In the genomic region with DNA sequence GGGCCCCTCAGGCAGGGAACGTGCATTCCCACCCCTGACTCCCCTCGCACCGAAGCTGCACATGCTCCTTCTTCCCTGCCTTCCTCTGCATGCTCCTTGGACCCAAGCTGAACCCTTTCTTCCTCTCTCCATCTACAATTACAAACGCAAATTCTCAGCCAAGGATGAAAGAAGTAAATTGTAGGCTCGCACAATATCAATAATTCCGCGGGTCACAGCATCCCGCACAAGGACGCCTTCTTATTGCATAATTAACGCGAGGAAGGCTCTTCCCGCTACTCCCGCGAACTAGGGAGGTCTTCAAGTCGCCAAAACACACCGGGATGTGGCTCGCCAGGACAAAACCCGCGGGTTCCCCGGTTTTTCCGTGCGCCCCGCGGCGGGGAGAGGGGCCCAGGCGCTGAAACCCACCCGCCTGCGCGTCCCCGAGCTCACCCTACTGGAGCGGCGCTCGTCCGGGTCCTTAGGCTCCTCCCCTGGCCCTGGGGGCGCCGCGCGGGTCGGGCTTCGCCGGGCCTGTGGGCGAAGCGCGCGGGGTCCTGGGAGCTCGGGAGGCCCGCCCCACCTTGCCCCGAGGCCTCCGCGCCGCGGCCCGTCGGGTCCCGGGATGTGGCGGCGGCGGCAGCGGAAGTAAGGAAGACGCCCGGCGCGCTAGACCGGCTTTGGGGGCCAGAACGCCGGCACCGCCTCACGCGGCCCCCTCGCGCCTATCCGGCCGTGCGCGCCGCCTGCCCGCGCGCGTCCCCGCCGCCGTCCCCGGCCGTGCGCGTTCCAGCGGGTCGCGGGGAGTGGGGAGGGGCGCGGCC, we compare ENCODE assay signal across 9 cellular contexts. TPM values are rescaled to one million over a fixed set of nuclear protein-coding genes. Genes with fewer than 3 reads are reported as not detected.
DNase-seq lines count a peak whose midpoint lies in the region; ATAC-seq and TF ChIP-seq lines count a peak whose summit lies in the region.
"Had no signal": no experiment of that assay in that cellular context is flagged by ENCODE, and none has a peak within 500 bp of the region (broad histone marks: within the 10 kb centered on the region; RNA-seq: fewer than 3 reads in every experiment).

A gene with protein sequence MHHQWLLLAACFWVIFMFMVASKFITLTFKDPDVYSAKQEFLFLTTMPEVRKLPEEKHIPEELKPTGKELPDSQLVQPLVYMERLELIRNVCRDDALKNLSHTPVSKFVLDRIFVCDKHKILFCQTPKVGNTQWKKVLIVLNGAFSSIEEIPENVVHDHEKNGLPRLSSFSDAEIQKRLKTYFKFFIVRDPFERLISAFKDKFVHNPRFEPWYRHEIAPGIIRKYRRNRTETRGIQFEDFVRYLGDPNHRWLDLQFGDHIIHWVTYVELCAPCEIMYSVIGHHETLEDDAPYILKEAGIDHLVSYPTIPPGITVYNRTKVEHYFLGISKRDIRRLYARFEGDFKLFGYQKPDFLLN (minus strand): TSS at position 730 of the 806 bp plus-strand sequence. CDS start 10,993 bp downstream, outside the sequence.

- TF ChIP-seq CTCF in RWPE2 (IDR thresholded peaks at IDR 0.05; ENCODE audit: poor library complexity, severe bottlenecking) (no peak), osteoblast (IDR thresholded peaks at IDR 0.05; ENCODE audit: extremely low read depth, low read depth, low read length) (no peak), thoracic aorta (IDR thresholded peaks at IDR 0.05) (no peak)

- H3K27ac ChIP-seq in RWPE2 (ENCODE audit: poor library complexity, severe bottlenecking) (peak within 1 kb of the TSS; percentile 21), osteoblast (ENCODE audit: low read depth, low read length) (no peak within 1 kb of the TSS), thoracic aorta (peak within 1 kb of the TSS; percentile 65)
- H3K27ac ChIP-seq: epithelial cell of prostate had no signal

- no peaks in the 10 kb centered on the region for H3K36me3 ChIP-seq in RWPE2 (ENCODE audit: low read depth)
- no peaks in the 10 kb centered on the region for H3K36me3 ChIP-seq in osteoblast (ENCODE audit: insufficient read depth, low read length)
- H3K36me3 ChIP-seq in thoracic aorta, result no peaks in the 10 kb centered on the region

- H3K9me3 Mint-ChIP-seq in activated naive CD4-positive, alpha-beta T cell treated with anti-CD3 and anti-CD28 coated beads, Interleukin-2, amount 10 ng/mL, durations not matched to agents 7 days and 5 days, result no peaks in the 10 kb centered on the region

- DNase-seq in COLO668 (lab: John Stamatoyannopoulos, UW; ENCODE audit: unreplicated experiment) (peak; percentile 79), HPDE6-E6E7 (ENCODE audit: extremely low spot score) (peak; percentile 25), RWPE2 (ENCODE audit: low spot score) (no peak), glomerular endothelial cell (ENCODE audit: extremely low read depth, low read depth, low spot score) (no peak), osteoblast (ENCODE audit: insufficient read length, low spot score, missing footprints) (peak; percentile 97), thoracic aorta (ENCODE audit: low spot score) (no peak)
- peak; percentile 62 for DNase-seq in activated naive CD4-positive, alpha-beta T cell treated with anti-CD3 and anti-CD28 coated beads, Interleukin-2, amount 10 ng/mL, durations not matched to agents 7 days and 5 days

- peak within 1 kb of the TSS; percentile 95 for H3K4me3 ChIP-seq in RWPE2 (ENCODE audit: severe bottlenecking)
- peak within 1 kb of the TSS; percentile 81 for H3K4me3 ChIP-seq in osteoblast (ENCODE audit: insufficient read depth, low read length)
- H3K4me3 ChIP-seq in thoracic aorta, result peak within 1 kb of the TSS; percentile 81

- H3K27me3 ChIP-seq in RWPE2 (ENCODE audit: insufficient read depth, poor library complexity, severe bottlenecking), result no peaks in the 10 kb centered on the region
- no peaks in the 10 kb centered on the region for H3K27me3 ChIP-seq in osteoblast (ENCODE audit: insufficient read depth, low read length)
- no peaks in the 10 kb centered on the region for H3K27me3 ChIP-seq in thoracic aorta (replicated peaks; ENCODE audit: insufficient read depth)

- peaks cover 18% of the 10 kb centered on the region for H3K4me1 Mint-ChIP-seq in activated naive CD4-positive, alpha-beta T cell treated with anti-CD3 and anti-CD28 coated beads, Interleukin-2, amount 10 ng/mL, durations not matched to agents 7 days and 5 days

- H3K36me3 Mint-ChIP-seq in activated naive CD4-positive, alpha-beta T cell treated with anti-CD3 and anti-CD28 coated beads, Interleukin-2, amount 10 ng/mL, durations not matched to agents 7 days and 5 days, result no peaks in the 10 kb centered on the region

- peak within 1 kb of the TSS; percentile 75 for H3K4me3 Mint-ChIP-seq in activated naive CD4-positive, alpha-beta T cell treated with anti-CD3 and anti-CD28 coated beads, Interleukin-2, amount 10 ng/mL, durations not matched to agents 7 days and 5 days

- H3K4me1 ChIP-seq in RWPE2 (ENCODE audit: insufficient read depth, poor library complexity, severe bottlenecking) (peaks cover 3% of the 10 kb centered on the region), osteoblast (ENCODE audit: insufficient read depth, low read length) (peaks cover 3% of the 10 kb centered on the region), thoracic aorta (ENCODE audit: control insufficient read depth in 1 of 2, low read depth in 2 of 2) (peaks cover 4 to 25% of the 10 kb centered on the region in 2 donors)

- H3K27me3 Mint-ChIP-seq in activated naive CD4-positive, alpha-beta T cell treated with anti-CD3 and anti-CD28 coated beads, Interleukin-2, amount 10 ng/mL, durations not matched to agents 7 days and 5 days, result peaks cover 12% of the 10 kb centered on the region

- CTCF ChIA-PET in activated naive CD4-positive, alpha-beta T cell treated with anti-CD3 and anti-CD28 coated beads, Interleukin-2, amount 10 ng/mL, durations not matched to agents 7 days and 5 days (lab: Charles Lee), result interaction anchor here (1.6 to 1.7 kb wide), 2 partner anchors 36 to 155 kb away, joined by 5 to 6 read pairs; no protein-coding TSS in a partner anchor

- H3K27ac Mint-ChIP-seq in activated naive CD4-positive, alpha-beta T cell treated with anti-CD3 and anti-CD28 coated beads, Interleukin-2, amount 10 ng/mL, durations not matched to agents 7 days and 5 days, result no peak within 1 kb of the TSS

- H3K4me2 ChIP-seq in osteoblast (ENCODE audit: insufficient read depth, low read length), result peak within 1 kb of the TSS; percentile 87

- peak within 1 kb of the TSS; percentile 88 for H2AFZ ChIP-seq in osteoblast (ENCODE audit: low read length)

- H3K9me3 ChIP-seq in RWPE2 (ENCODE audit: severe bottlenecking), result no peaks in the 10 kb centered on the region
- no peaks in the 10 kb centered on the region for H3K9me3 ChIP-seq in osteoblast (ENCODE audit: low read depth, low read length)
- H3K9me3 ChIP-seq in thoracic aorta, result no peaks in the 10 kb centered on the region

- H3K79me2 ChIP-seq in osteoblast (ENCODE audit: insufficient read depth, low read length), result peaks cover 4% of the 10 kb centered on the region

- H4K20me1 ChIP-seq in osteoblast (ENCODE audit: insufficient read depth, low read length), result no peaks in the 10 kb centered on the region

- ATAC-seq in GM19455 (IDR thresholded peaks at IDR 0.05; ENCODE audit: unreplicated experiment) (peak; percentile 90), RWPE2 (ENCODE audit: low read depth) (peak; percentile 89), thoracic aorta (ENCODE audit: insufficient number of reproducible peaks, low FRiP score, low read depth) (no peak)

RNA-seq across cellular contexts. Expression of the gene that starts here (rescaled TPM):
- 13.4 and 15.6 TPM in 2 replicates for total RNA-seq in glomerular endothelial cell
- 7.2 and 11.8 TPM in 2 replicates for total RNA-seq in osteoblast
- total RNA-seq in thoracic aorta, result 1 to 10 TPM; 4.6 to 8.5 TPM

Comparison
In these comparisons a context has a peak if more than half of its experiments do, and no peak if none do; other contexts are left out.
1. DNase-seq: peak in COLO668 (single experiment), HPDE6-E6E7 (single experiment), activated naive CD4-positive, alpha-beta T cell treated with anti-CD3 and anti-CD28 coated beads, Interleukin-2, amount 10 ng/mL, durations not matched to agents 7 days and 5 days (single experiment) and osteoblast (single experiment); none in RWPE2 (single experiment), glomerular endothelial cell (single experiment) and thoracic aorta (single experiment).
2. Peak in every context shown above with its lines, with median percentiles within 50 percentile points of each other: H3K4me3 ChIP-seq.